8 cellular contexts compared by ENCODE assay signal in the genomic region with DNA sequence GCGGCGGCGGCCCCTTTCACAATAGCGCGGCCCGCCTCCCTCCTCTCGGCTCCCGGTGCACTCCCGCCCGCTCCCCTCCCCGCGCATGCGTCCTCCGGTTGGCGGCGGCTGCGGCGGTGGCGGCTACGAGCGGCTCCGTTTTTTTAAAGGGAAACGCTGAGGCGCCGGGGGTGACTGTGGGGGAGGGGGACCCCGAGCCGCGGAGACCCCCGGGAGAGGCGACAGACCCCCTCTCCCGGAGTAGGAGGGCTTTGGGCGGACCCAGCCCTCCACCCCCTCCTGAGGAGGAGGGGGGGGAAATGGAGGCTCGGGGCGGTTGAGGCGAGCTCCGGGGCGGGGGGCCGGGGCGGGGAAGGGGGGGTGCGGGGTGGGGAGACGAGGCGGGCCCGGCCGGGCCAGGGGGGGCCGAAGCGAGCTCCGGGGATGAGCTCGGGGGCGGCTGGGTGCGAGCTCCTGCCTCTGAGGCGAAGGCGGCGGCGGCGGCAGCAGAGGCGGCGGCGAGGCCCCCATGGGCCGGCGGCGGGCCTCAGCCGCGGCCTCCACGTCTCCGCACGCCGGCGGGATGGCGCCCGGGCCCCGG. TPM values are rescaled to one million over a fixed set of nuclear protein-coding genes. Genes with fewer than 3 reads are reported as not detected.
DNase-seq lines count a peak whose midpoint lies in the region; ATAC-seq and TF ChIP-seq lines count a peak whose summit lies in the region.

A gene with protein sequence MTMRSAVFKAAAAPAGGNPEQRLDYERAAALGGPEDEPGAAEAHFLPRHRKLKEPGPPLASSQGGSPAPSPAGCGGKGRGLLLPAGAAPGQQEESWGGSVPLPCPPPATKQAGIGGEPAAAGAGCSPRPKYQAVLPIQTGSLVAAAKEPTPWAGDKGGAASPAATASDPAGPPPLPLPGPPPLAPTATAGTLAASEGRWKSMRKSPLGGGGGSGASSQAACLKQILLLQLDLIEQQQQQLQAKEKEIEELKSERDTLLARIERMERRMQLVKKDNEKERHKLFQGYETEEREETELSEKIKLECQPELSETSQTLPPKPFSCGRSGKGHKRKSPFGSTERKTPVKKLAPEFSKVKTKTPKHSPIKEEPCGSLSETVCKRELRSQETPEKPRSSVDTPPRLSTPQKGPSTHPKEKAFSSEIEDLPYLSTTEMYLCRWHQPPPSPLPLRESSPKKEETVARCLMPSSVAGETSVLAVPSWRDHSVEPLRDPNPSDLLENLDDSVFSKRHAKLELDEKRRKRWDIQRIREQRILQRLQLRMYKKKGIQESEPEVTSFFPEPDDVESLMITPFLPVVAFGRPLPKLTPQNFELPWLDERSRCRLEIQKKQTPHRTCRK (plus strand): TSS at position 86 of the 580 bp plus-strand sequence. CDS start 642 bp downstream, outside the sequence.

- peak within 1 kb of the TSS; percentile 91 for H3K27ac ChIP-seq in smooth muscle cell (ENCODE audit: low read depth)

- H2AFZ ChIP-seq in smooth muscle cell (ENCODE audit: low read depth) = peak within 1 kb of the TSS; percentile 83

- no peaks in the 10 kb centered on the region for H3K27me3 ChIP-seq in smooth muscle cell (ENCODE audit: low read depth)

- WGBS in smooth muscle cell (ENCODE audit: low lambda C conversion rate) = 0% methylated on average over 10 of the region's 71 CpGs

- DNase-seq in GF-D8 (lab: John Stamatoyannopoulos, UW) (peak; percentile 44), NCI-H2171 treated with DMSO at 0.1 percent for 48 hours (lab: John Stamatoyannopoulos, UW) (peak; percentile 76), inferior parietal cortex (ENCODE audit: extremely low spot score) (peak; percentile 84), smooth muscle cell (lab: John Stamatoyannopoulos, UW; ENCODE audit: unreplicated experiment) (peak; percentile 83), HPDE6-E6E7 (ENCODE audit: extremely low spot score) (no peak)
- peak; percentile 85 for DNase-seq in central memory CD4-positive, alpha-beta T cell

- peak within 1 kb of the TSS; percentile 94 for H3K9ac ChIP-seq in smooth muscle cell (ENCODE audit: low read depth)

- peaks cover 15% of the 10 kb centered on the region for H3K4me1 ChIP-seq in smooth muscle cell (ENCODE audit: low read depth)

- H3K4me3 ChIP-seq in smooth muscle cell = peak within 1 kb of the TSS; percentile 100

- no peaks in the 10 kb centered on the region for H3K36me3 ChIP-seq in smooth muscle cell (ENCODE audit: low read depth)

- H3K9me3 ChIP-seq in smooth muscle cell (replicated peaks; ENCODE audit: low read depth) = no peaks in the 10 kb centered on the region

- H3F3A ChIP-seq in smooth muscle cell (ENCODE audit: low read depth) = peaks cover 7% of the 10 kb centered on the region

- peaks cover 67% of the 10 kb centered on the region for H3K79me2 ChIP-seq in smooth muscle cell (ENCODE audit: low read depth)

- TF ChIP-seq CTCF in smooth muscle cell (IDR thresholded peaks at IDR 0.05; ENCODE audit: borderline replicate concordance, insufficient read depth, poor library complexity, severe bottlenecking) = no peak

- peaks cover 39% of the 10 kb centered on the region for H4K20me1 ChIP-seq in smooth muscle cell (ENCODE audit: low read depth)

- H3K4me2 ChIP-seq in smooth muscle cell = peak within 1 kb of the TSS; percentile 97

- peak; percentile 50 for ATAC-seq in HG02763 (IDR thresholded peaks at IDR 0.05; ENCODE audit: unreplicated experiment)
- ATAC-seq in activated CD4-positive, CD25-positive, alpha-beta regulatory T cell treated with anti-CD3 and anti-CD28 coated beads, Interleukin-2, amount 50 U/mL, for 24 hours = peak; percentile 73 to 75

RNA-seq across cellular contexts. Expression of the gene that starts here (rescaled TPM):
- 74.9 and 79.0 TPM in 2 replicates for total RNA-seq in smooth muscle cell
- 24.6 and 26.0 TPM in 2 replicates for polyA plus RNA-seq in smooth muscle cell
